ENCODE assay signal across 1 cellular context in genomic region chr12:47835017-47835830, GRCh38.
TF ChIP-seq lines count a peak whose summit lies in the region.

No MANE protein-coding gene starts in this region.

TF ChIP-seq in K562, 482 proteins besides CTCF, POLR2A, EP300 and RAD21:
- TF ChIP-seq KLF1 (tag; IDR thresholded peaks at IDR 0.05) (no peak), PHF8 (IDR thresholded peaks at IDR 0.05; ENCODE audit: borderline replicate concordance, low read length) (peak; percentile 27; the same call in 1 of the 2 replicates), SNAPC5 (CRISPR knock-in tag; IDR thresholded peaks at IDR 0.05) (no peak), ESRRA (IDR thresholded peaks at IDR 0.05; ENCODE audit: borderline replicate concordance, low read depth) (no peak), ZNF592 (IDR thresholded peaks at IDR 0.05) (0 out of 2 replicates have a peak, but pooled peaks have one; percentile 12), NR3C1 (CRISPR knock-in tag; IDR thresholded peaks at IDR 0.05) (no peak), ZBTB40 (IDR thresholded peaks at IDR 0.05) (no peak), ZBTB40 (CRISPR knock-in tag; IDR thresholded peaks at IDR 0.05) (no peak), LARP7 (IDR thresholded peaks at IDR 0.05) (no peak), RFX7 (CRISPR knock-in tag; IDR thresholded peaks at IDR 0.05) (no peak), ZNF282 (CRISPR knock-in tag; IDR thresholded peaks at IDR 0.05) (no peak), ZNF41 (CRISPR knock-in tag; conservative IDR thresholded peaks at IDR 0.05) (no peak)
